8 cellular contexts compared by ENCODE assay signal in the genomic region with DNA sequence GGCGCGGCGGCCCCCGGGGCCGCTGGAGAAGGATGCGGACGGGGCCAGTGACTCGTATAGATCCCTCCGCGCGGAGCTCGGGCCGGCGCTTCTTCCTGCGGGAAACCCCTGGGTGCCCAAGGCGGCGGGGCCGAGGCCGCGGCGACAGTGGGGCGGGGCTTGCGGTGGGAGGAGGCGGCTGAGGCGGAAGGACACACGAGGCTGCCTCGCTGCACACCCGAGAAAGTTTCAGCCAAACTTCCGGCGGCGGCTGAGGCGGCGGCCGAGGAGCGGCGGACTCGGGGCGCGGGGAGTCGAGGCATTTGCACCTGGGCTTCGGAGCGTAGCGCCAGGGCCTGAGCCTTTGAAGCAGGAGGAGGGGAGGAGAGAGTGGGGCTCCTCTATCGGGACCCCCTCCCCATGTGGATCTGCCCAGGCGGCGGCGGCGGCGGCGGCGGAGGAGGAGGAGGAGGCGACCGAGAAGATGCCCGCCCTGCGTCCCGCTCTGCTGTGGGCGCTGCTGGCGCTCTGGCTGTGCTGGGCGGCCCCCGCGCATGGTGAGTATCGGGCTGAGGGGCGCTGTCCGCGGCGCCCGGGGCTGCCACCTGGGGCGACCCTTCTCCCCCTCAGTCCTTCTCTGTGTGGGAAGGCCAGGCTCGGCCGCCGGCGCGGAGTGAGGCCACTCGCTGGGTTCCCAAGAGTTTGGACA. TPM values are rescaled to one million over a fixed set of nuclear protein-coding genes. Genes with fewer than 3 reads are reported as not detected.
DNase-seq lines count a peak whose midpoint lies in the region; TF ChIP-seq lines count a peak whose summit lies in the region.
"Not testable (repeated sequence)": the region's sequence is repeated elsewhere in the genome, so short reads cannot be mapped to it uniquely, and the experiment has no call there.

A gene (plus strand): TSS at position 231 of the 688 bp plus-strand sequence.

- not testable (repeated sequence) for H3K9me2 ChIP-seq in SK-N-SH

- DNase-seq in CMK (ENCODE audit: low read depth) (peak; percentile 60), SK-N-SH (peak; percentile 37), dorsolateral prefrontal cortex (peak in 8 of 10 donors; percentile 31 to 80 (median 63)), kidney glomerular epithelial cell (lab: John Stamatoyannopoulos, UW) (peak; percentile 26), putamen (ENCODE audit: low spot score) (peak; percentile 6)
- DNase-seq in activated T-cell treated with anti-CD3 and anti-CD28 coated beads, Interleukin-2, amount 50 U/mL, for 1 hour = peak; percentile 72
- peak; percentile 61 for DNase-seq in stimulated activated naive CD4-positive, alpha-beta T cell treated with Interleukin-2 at 50 U/mL for 16 hours (lab: John Stamatoyannopoulos, UW)

- 0 out of 2 replicates have a peak, but pooled peaks have one; percentile 8 for TF ChIP-seq CTCF in SK-N-SH (IDR thresholded peaks at IDR 0.05)
- TF ChIP-seq CTCF in dorsolateral prefrontal cortex (IDR thresholded peaks at IDR 0.05 in 54 of 56, conservative IDR thresholded peaks at IDR 0.05 in 2 of 56; ENCODE audit: low read depth in 1 of 56, partially characterized antibody in 56 of 56) = not testable (repeated sequence)

- peak within 1 kb of the TSS; percentile 66 for H3K4me3 ChIP-seq in HUES64 (ENCODE audit: low read length)
- H3K4me3 ChIP-seq in SK-N-SH (ENCODE audit: low read depth in 2 of 2, low read length in 1 of 2) = peak within 1 kb of the TSS; percentile 57 to 68
- H3K4me3 ChIP-seq in dorsolateral prefrontal cortex = peak within 1 kb of the TSS in 55 of 59 donors; percentile 28 to 81 (median 63)

- not testable (repeated sequence) for H4K20me1 ChIP-seq in SK-N-SH (ENCODE audit: insufficient read depth)

- 0 out of 2 replicates have a peak within 1 kb of the TSS, but pooled peaks have one; percentile 35 for H2AFZ ChIP-seq in SK-N-SH (ENCODE audit: low read depth)

- CTCF ChIA-PET in SK-N-SH (lab: Yijun Ruan, JAX) = not testable (repeated sequence)

- WGBS in HUES64 = under 1% methylated on average over 47 of the region's 74 CpGs
- WGBS in SK-N-SH (ENCODE audit: low lambda C conversion rate) = 0% methylated on average over 1 of the region's 74 CpGs

- TF ChIP-seq EP300 in SK-N-SH (IDR thresholded peaks at IDR 0.05; ENCODE audit: borderline replicate concordance in 1 of 2, low read depth in 1 of 2, low read length in 1 of 2) = not testable (repeated sequence)

- POLR2A ChIA-PET in SK-N-SH (lab: Yijun Ruan, JAX) = not testable (repeated sequence)

- H3K9ac ChIP-seq in HUES64 (ENCODE audit: low read depth, low read length) (peak within 1 kb of the TSS; percentile 52; the same call in 1 of the 2 replicates), SK-N-SH (peak within 1 kb of the TSS; percentile 72)

- H3F3A ChIP-seq in SK-N-SH (replicated peaks; ENCODE audit: insufficient read depth) = not testable (repeated sequence)

- H3K27ac ChIP-seq in HUES64 (ENCODE audit: low read depth, low read length) (0 out of 2 replicates have a peak within 1 kb of the TSS, but pooled peaks have one; percentile 13), dorsolateral prefrontal cortex (peak within 1 kb of the TSS in 28 of 59 donors; percentile 13 to 84 (median 62))
- not testable (repeated sequence) for H3K27ac ChIP-seq in SK-N-SH (ENCODE audit: low read depth in 2 of 2, low read length in 1 of 2)

- H3K27me3 ChIP-seq in HUES64 (ENCODE audit: insufficient read depth, low read length); SK-N-SH (ENCODE audit: insufficient read depth); dorsolateral prefrontal cortex: not testable (repeated sequence)

- intact Hi-C loops in dorsolateral prefrontal cortex (cut with DNase I) = not testable (repeated sequence)

- H3K9me3 ChIP-seq in HUES64 (ENCODE audit: insufficient read depth, low read depth, low read length); SK-N-SH: not testable (repeated sequence)

- H3K79me2 ChIP-seq in SK-N-SH (ENCODE audit: insufficient read depth) = not testable (repeated sequence)

- not testable (repeated sequence) for H3K36me3 ChIP-seq in HUES64 (ENCODE audit: insufficient read depth, low read length); SK-N-SH (replicated peaks in 1 of 2; ENCODE audit: control insufficient read depth in 1 of 2, insufficient read depth in 2 of 2, low read length in 1 of 2)

- not testable (repeated sequence) for TF ChIP-seq RAD21 in SK-N-SH (IDR thresholded peaks at IDR 0.05; ENCODE audit: low read length)

- H3K4me1 ChIP-seq in HUES64 (ENCODE audit: insufficient read depth, low read length); SK-N-SH (ENCODE audit: control insufficient read depth in 1 of 2, insufficient read depth in 2 of 2, low read depth in 1 of 2, low read length in 1 of 2): not testable (repeated sequence)

- peak within 1 kb of the TSS; percentile 87 for H3K4me2 ChIP-seq in SK-N-SH

TF ChIP-seq in SK-N-SH, 30 proteins besides CTCF, POLR2A, EP300 and RAD21:
- TF ChIP-seq, protein P1, sequence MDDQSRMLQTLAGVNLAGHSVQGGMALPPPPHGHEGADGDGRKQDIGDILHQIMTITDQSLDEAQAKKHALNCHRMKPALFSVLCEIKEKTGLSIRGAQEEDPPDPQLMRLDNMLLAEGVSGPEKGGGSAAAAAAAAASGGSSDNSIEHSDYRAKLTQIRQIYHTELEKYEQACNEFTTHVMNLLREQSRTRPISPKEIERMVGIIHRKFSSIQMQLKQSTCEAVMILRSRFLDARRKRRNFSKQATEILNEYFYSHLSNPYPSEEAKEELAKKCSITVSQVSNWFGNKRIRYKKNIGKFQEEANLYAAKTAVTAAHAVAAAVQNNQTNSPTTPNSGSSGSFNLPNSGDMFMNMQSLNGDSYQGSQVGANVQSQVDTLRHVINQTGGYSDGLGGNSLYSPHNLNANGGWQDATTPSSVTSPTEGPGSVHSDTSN (IDR thresholded peaks at IDR 0.05) = 0 out of 2 replicates have a peak, but pooled peaks have one; percentile 31
- TF ChIP-seq CHD2 (IDR thresholded peaks at IDR 0.05; ENCODE audit: low read length, partially characterized antibody) = peak; percentile 56

RNA-seq across cellular contexts. Expression of the gene that starts here (rescaled TPM):
- polyA plus RNA-seq in HUES64 (2013, experiment 1 of 2) = 3.6 TPM
- 5.9 TPM for polyA plus RNA-seq in HUES64 (2013, experiment 2 of 2)
- 13.3 and 16.4 TPM in 2 replicates for polyA plus RNA-seq in SK-N-SH (2012; rRNA removed)
- 9.5 and 10.9 TPM in 2 replicates for polyA plus RNA-seq in SK-N-SH (2012; cell fraction: cytosol; rRNA removed)
- polyA plus RNA-seq in SK-N-SH (2012; cell fraction: nucleus; rRNA removed) = 22.7 and 41.7 TPM in 2 replicates
- total RNA-seq in dorsolateral prefrontal cortex = 10 to 100 TPM in 107 of 120 experiments, 1 to 10 TPM in 12, under 1 TPM in 1; 0.63 to 75.6 (median 25.6) TPM

Comparison
In these comparisons a context has a peak if more than half of its experiments do, and no peak if none do; other contexts are left out.
1. DNase-seq: peak in every context shown above with its lines; median percentile 72 in activated T-cell treated with anti-CD3 and anti-CD28 coated beads, Interleukin-2, amount 50 U/mL, for 1 hour; 63 in dorsolateral prefrontal cortex; 61 in stimulated activated naive CD4-positive, alpha-beta T cell treated with Interleukin-2 at 50 U/mL for 16 hours; 60 in CMK; 37 in SK-N-SH; 26 in kidney glomerular epithelial cell; 6 in putamen.